ENCODE assay signal across 20 cellular contexts in genomic region chr1:176754663-176755062, GRCh38.
"Had no signal": no experiment of that assay in that cellular context is flagged by ENCODE, and none has a peak within 500 bp of the region (broad histone marks: within the 10 kb centered on the region; RNA-seq: fewer than 3 reads in every experiment).

No MANE protein-coding gene starts in this region.

- ATAC-seq: activated T-helper 17 cell treated with anti-CD3 and anti-CD28 coated beads, Interleukin-2, amount 50 U/mL, for 72 hours; T-cell had no signal

- H2AFZ ChIP-seq: PC-9 had no signal

- DNase-seq: activated CD4-positive, alpha-beta memory T cell treated with anti-CD3 and anti-CD28 coated beads, Interleukin-2, amount 10 ng/mL, durations not matched to agents 7 days and 5 days; activated CD4-positive, alpha-beta T cell treated with anti-CD3 and anti-CD28 coated beads, Interleukin-2, amount 10 ng/mL, durations not matched to agents 7 days and 5 days; activated CD4-positive, CD25-positive, alpha-beta regulatory T cell; activated gamma-delta T cell; activated naive CD4-positive, alpha-beta T cell treated with anti-CD3 and anti-CD28 coated beads for 36 hours; activated T-cell treated with anti-CD3 and anti-CD28 coated beads for 4 hours; activated T-cell treated with anti-CD3 and anti-CD28 coated beads, Interleukin-2, amount 50 U/mL, for 48 hours; amygdala; KG1; NCI-H1048; NCI-H2029 treated with DMSO at 0.1 percent for 48 hours; NCI-H345; NK-92 treated with Interleukin-12 subunit alpha and Interleukin-12 subunit beta, amount 100 ng/mL, for 24 hours; PC-9; SHP77 treated with DMSO at 0.1 percent for 48 hours; T-cell; T-helper 2 cell; T1000 had no signal

- H3K4me3 ChIP-seq: cardiac muscle cell, PC-9 had no signal

- H3K27me3 ChIP-seq: cardiac muscle cell had no signal

- H3K4me2 ChIP-seq: PC-9 had no signal

- H3K36me3 ChIP-seq: cardiac muscle cell had no signal

- H3K27ac ChIP-seq: cardiac muscle cell, PC-9 had no signal
